Comparison of ENCODE assay signal across 8 cellular contexts in the genomic region with DNA sequence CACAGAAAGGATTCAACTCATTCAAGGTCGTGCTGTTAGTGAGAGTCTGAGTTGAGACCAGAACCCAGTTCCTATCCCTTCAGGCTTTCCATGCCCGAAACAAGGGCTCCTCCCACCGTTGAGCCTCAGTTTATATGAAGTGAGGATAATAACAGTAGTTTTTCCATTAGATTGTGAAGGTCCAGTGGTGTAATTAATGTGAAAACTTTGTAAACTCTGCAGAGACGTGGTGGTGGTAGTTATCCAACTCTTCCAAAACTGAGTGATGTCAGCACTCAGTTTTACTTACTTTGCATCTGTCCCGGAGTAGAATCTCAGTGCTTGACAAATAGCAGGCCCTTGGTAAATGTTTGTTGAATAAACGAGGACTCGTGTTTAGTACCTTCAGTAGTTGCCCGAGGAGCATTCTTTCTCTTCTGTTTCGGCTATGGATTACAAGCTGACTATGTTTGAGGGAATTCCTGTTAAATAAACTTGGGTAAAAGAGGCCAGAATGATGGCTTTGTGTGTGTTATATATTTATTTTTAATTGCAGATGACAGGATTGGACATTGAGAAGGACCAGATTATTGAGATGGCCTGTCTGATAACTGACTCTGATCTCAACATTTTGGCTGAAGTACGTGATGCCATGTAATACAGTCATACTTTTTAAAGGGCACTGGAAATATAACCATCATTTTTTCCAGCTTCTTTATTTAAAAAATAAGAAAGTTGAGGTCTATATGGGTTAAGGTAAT. TPM values are rescaled to one million over a fixed set of nuclear protein-coding genes. Genes with fewer than 3 reads are reported as not detected.
DNase-seq lines count a peak whose midpoint lies in the region; FAIRE-seq and TF ChIP-seq lines count a peak whose summit lies in the region.

No MANE protein-coding gene starts in this region.

- peak overlapping the region; percentile 85 for H3K4me2 ChIP-seq in astrocyte (ENCODE audit: low read length)

- H3K9me3 ChIP-seq in astrocyte (ENCODE audit: insufficient read depth, low read depth, low read length) (no peaks in the 10 kb centered on the region), stomach smooth muscle (ENCODE audit: control insufficient read depth in 2 of 2, low read length in 2 of 2) (no peaks in the 10 kb centered on the region)

- H3K27me3 ChIP-seq in HL-60 (ENCODE audit: insufficient read depth, poor library complexity, severe bottlenecking) (no peaks in the 10 kb centered on the region), astrocyte (ENCODE audit: insufficient read depth, low read length) (no peaks in the 10 kb centered on the region), kidney epithelial cell (ENCODE audit: control insufficient read depth, insufficient read depth, low read length) (no peaks in the 10 kb centered on the region), stomach smooth muscle (ENCODE audit: control insufficient read depth in 1 of 2, insufficient read depth in 2 of 2, low read length in 2 of 2) (no peaks in the 10 kb centered on the region)

- peak overlapping the region; percentile 97 for H3K9ac ChIP-seq in astrocyte (ENCODE audit: low read length)
- H3K9ac ChIP-seq in stomach smooth muscle (ENCODE audit: low read length in 2 of 2): peak overlapping the region; percentile 87 to 90

- H3K79me2 ChIP-seq in astrocyte (ENCODE audit: insufficient read depth, low read length): peaks cover 61% of the 10 kb centered on the region

- H3K4me1 ChIP-seq in astrocyte (ENCODE audit: insufficient read depth, low read length) (peaks cover 16% of the 10 kb centered on the region), stomach smooth muscle (ENCODE audit: control insufficient read depth, insufficient read depth, low read length) (peaks cover 12% of the 10 kb centered on the region)

- POLR2A ChIA-PET in GM10248 (lab: Yijun Ruan, JAX): no interaction called here

- peak overlapping the region; percentile 85 for H2AFZ ChIP-seq in astrocyte (ENCODE audit: low read depth, low read length)

- peaks cover 42% of the 10 kb centered on the region for H3K4me1 Mint-ChIP-seq in astrocyte (ENCODE audit: low read depth, unreplicated experiment)

- H3K27ac Mint-ChIP-seq in astrocyte (ENCODE audit: unreplicated experiment): peak overlapping the region; percentile 95

- H3K4me3 ChIP-seq in HL-60 (replicated peaks; ENCODE audit: insufficient read depth, low read length): peak overlapping the region; percentile 100
- H3K4me3 ChIP-seq in astrocyte (ENCODE audit: insufficient read depth, low read depth, low read length): peak overlapping the region; percentile 77
- peak overlapping the region; percentile 100 for H3K4me3 ChIP-seq in kidney epithelial cell (ENCODE audit: low read depth, low read length)
- peak overlapping the region; percentile 95 to 99 for H3K4me3 ChIP-seq in stomach smooth muscle (ENCODE audit: low read length in 2 of 2)

- no peak for TF ChIP-seq CTCF in HL-60 (IDR thresholded peaks at IDR 0.05; ENCODE audit: insufficient read depth, low read length)
- no peak for TF ChIP-seq CTCF in astrocyte (IDR thresholded peaks at IDR 0.05; ENCODE audit: insufficient read depth, low read depth, low read length)
- no peak for TF ChIP-seq CTCF in kidney epithelial cell (IDR thresholded peaks at IDR 0.05; ENCODE audit: insufficient read depth, low read length, poor library complexity, severe bottlenecking)
- no peak for TF ChIP-seq CTCF in GM10248 (IDR thresholded peaks at IDR 0.05; ENCODE audit: control extremely low read depth, extremely low read depth, low read depth, missing control alignments)

- FAIRE-seq in astrocyte (lab: Jason Lieb, UNC): no peak

- peaks cover 10% of the 10 kb centered on the region for H3K36me3 ChIP-seq in astrocyte (ENCODE audit: insufficient read depth, low read length)
- peaks cover 2% of the 10 kb centered on the region for H3K36me3 ChIP-seq in kidney epithelial cell (ENCODE audit: control insufficient read depth, insufficient read depth, low read length)
- H3K36me3 ChIP-seq in stomach smooth muscle (ENCODE audit: control insufficient read depth in 2 of 2, insufficient read depth in 2 of 2, low read length in 2 of 2): peaks cover 7 to 8% of the 10 kb centered on the region in 2 donors

- H3K4me3 Mint-ChIP-seq in astrocyte (ENCODE audit: unreplicated experiment): peak overlapping the region; percentile 96

- H3K27me3 Mint-ChIP-seq in astrocyte (ENCODE audit: low read depth, unreplicated experiment): no peaks in the 10 kb centered on the region

- H3K27ac ChIP-seq in HL-60 (replicated peaks): no peak overlapping the region
- peak overlapping the region; percentile 94 for H3K27ac ChIP-seq in astrocyte (ENCODE audit: low read depth, low read length)
- peak overlapping the region; percentile 94 for H3K27ac ChIP-seq in stomach smooth muscle (ENCODE audit: low read length)

- H4K20me1 ChIP-seq in astrocyte (ENCODE audit: insufficient read depth, low read length): peaks cover 40% of the 10 kb centered on the region

- H3K9me3 Mint-ChIP-seq in astrocyte (ENCODE audit: unreplicated experiment): no peaks in the 10 kb centered on the region

- DNase-seq in AG08395 (ENCODE audit: low spot score) (peak; percentile 12), HL-60 (ENCODE audit: low read depth in 1 of 2, low spot score in 1 of 2) (no peak), astrocyte (ENCODE audit: low read depth) (peak; percentile 13), kidney epithelial cell (ENCODE audit: low read depth) (no peak), NCI-H446 treated with DMSO at 0.1 percent for 48 hours (lab: John Stamatoyannopoulos, UW) (no peak), NCI-H524 treated with DMSO at 0.1 percent for 48 hours (lab: John Stamatoyannopoulos, UW) (no peak), GM10248 (ENCODE audit: extremely low spot score) (no peak)

- CTCF ChIA-PET in GM10248 (lab: Yijun Ruan, JAX): no interaction called here

- peaks cover 8% of the 10 kb centered on the region for H3K36me3 Mint-ChIP-seq in astrocyte (ENCODE audit: low read depth, unreplicated experiment)

RNA-seq across cellular contexts. Expression of gene REXO2, which starts 1.0 kb away (rescaled TPM):
- total RNA-seq in astrocyte (179 and 181 TPM in 2 replicates), kidney epithelial cell (116 and 147 TPM in 2 replicates)

RNA-seq across cellular contexts. Expression of gene RBM7, which starts 39.8 kb away (rescaled TPM):
- total RNA-seq in astrocyte (49.3 and 50.5 TPM in 2 replicates), kidney epithelial cell (40.2 and 43.5 TPM in 2 replicates)

RNA-seq across cellular contexts. Expression of gene C11orf71, which starts 40.0 kb away (rescaled TPM):
- total RNA-seq in astrocyte: 2.2 and 2.9 TPM in 2 replicates
- total RNA-seq in kidney epithelial cell: 1.6 and 1.9 TPM in 2 replicates

Comparison
In these comparisons a context has a peak if more than half of its experiments do, and no peak if none do; other contexts are left out.
1. DNase-seq: peak in AG08395 (single experiment) and astrocyte (single experiment); none in HL-60 (0 of 2), kidney epithelial cell (single experiment), NCI-H446 treated with DMSO at 0.1 percent for 48 hours (single experiment), NCI-H524 treated with DMSO at 0.1 percent for 48 hours (single experiment) and GM10248 (single experiment).
2. Peak in every context shown above with its lines, with median percentiles within 50 percentile points of each other: H3K4me3 ChIP-seq.